1 cellular context compared by ENCODE assay signal in genomic region chr10:123213192-123213591, GRCh38.
TF ChIP-seq lines count a peak whose summit lies in the region.

No MANE protein-coding gene starts in this region.

TF ChIP-seq in WTC11, 78 proteins besides CTCF, POLR2A, EP300 and RAD21 (continued from another document):
- no peak for TF ChIP-seq HMGXB4 (CRISPR knock-in tag; IDR thresholded peaks at IDR 0.05)
- no peak for TF ChIP-seq CREM (CRISPR knock-in tag; IDR thresholded peaks at IDR 0.05)
- TF ChIP-seq E2F1 (CRISPR knock-in tag; IDR thresholded peaks at IDR 0.05), result no peak
- no peak for TF ChIP-seq USF1 (CRISPR knock-in tag; IDR thresholded peaks at IDR 0.05)
- no peak for TF ChIP-seq ARID4B (CRISPR knock-in tag; IDR thresholded peaks at IDR 0.05; ENCODE audit: borderline replicate concordance)
- no peak for TF ChIP-seq ZNF396 (CRISPR knock-in tag; IDR thresholded peaks at IDR 0.05; ENCODE audit: borderline replicate concordance)
- no peak for TF ChIP-seq IRF2 (CRISPR knock-in tag; IDR thresholded peaks at IDR 0.05; ENCODE audit: borderline replicate concordance, low read depth)
- no peak for TF ChIP-seq ZNF138 (CRISPR knock-in tag; conservative IDR thresholded peaks at IDR 0.05)
- no peak for TF ChIP-seq E2F4 (CRISPR knock-in tag; IDR thresholded peaks at IDR 0.05; ENCODE audit: borderline replicate concordance, low read depth)
